ENCODE assay signal across 11 cellular contexts in genomic region chr6:88223298-88223697, GRCh38. TPM values are rescaled to one million over a fixed set of nuclear protein-coding genes. Genes with fewer than 3 reads are reported as not detected.
"Had no signal": no experiment of that assay in that cellular context is flagged by ENCODE, and none has a peak within 500 bp of the region (broad histone marks: within the 10 kb centered on the region; RNA-seq: fewer than 3 reads in every experiment).

No MANE protein-coding gene starts in this region.

- H3K27ac ChIP-seq: GM23248 had no signal

- DNase-seq: GM23248, GOT3, H7, H9, HCEC 1CT, HFFc6 had no signal

- H2AFZ ChIP-seq: GM23248, GM23338 had no signal

- H3K4me1 ChIP-seq: HAP-1 had no signal

- H3K4me3 ChIP-seq: GM23248, GM23338, HAP-1 had no signal

- FAIRE-seq: H1, H54 had no signal

- H3K36me3 ChIP-seq: HAP-1 had no signal

- H3K4me2 ChIP-seq: GM23338 had no signal

- ATAC-seq: GM23338, HCT116 had no signal

- H3K9me3 ChIP-seq: HAP-1 had no signal

- H3K9ac ChIP-seq: GM23248 had no signal

RNA-seq across cellular contexts. Expression of gene CNR1, which starts 57.2 kb away (rescaled TPM):
- total RNA-seq: GM23248, HFFc6 had no signal
- polyA plus RNA-seq: GM23248 had no signal
